In genomic region chr16:14309001-14309886, GRCh38 we compare ENCODE assay signal across 8 cellular contexts.
DNase-seq lines count a peak whose midpoint lies in the region; ATAC-seq and TF ChIP-seq lines count a peak whose summit lies in the region.

No MANE protein-coding gene starts in this region.

- peaks cover 68% of the 10 kb centered on the region for H3K4me1 ChIP-seq in ACC112 (ENCODE audit: control insufficient read depth, insufficient read depth, low read length, unreplicated experiment)

- H2AFZ ChIP-seq in ACC112 (ENCODE audit: low read length, unreplicated experiment) = no peak overlapping the region

- H3K36me3 ChIP-seq in ACC112 (ENCODE audit: insufficient read depth, low read length) (no peaks in the 10 kb centered on the region), WERI-Rb-1 (no peaks in the 10 kb centered on the region)

- H3K27me3 ChIP-seq in ACC112 (ENCODE audit: insufficient read depth, low read length) = no peaks in the 10 kb centered on the region
- H3K27me3 ChIP-seq in WERI-Rb-1 (ENCODE audit: insufficient read depth, low read depth, severe bottlenecking) = no peaks in the 10 kb centered on the region

- peak overlapping the region; percentile 82 for H3K27ac ChIP-seq in ACC112 (ENCODE audit: low read depth, low read length)
- H3K27ac ChIP-seq in WERI-Rb-1 = no peak overlapping the region

- no peaks in the 10 kb centered on the region for H3K9me3 ChIP-seq in WERI-Rb-1 (ENCODE audit: severe bottlenecking)

- H3K4me3 ChIP-seq in ACC112 (ENCODE audit: low read depth, low read length) (0 out of 2 replicates have a peak overlapping the region, but pooled peaks have one; percentile 53), WERI-Rb-1 (ENCODE audit: low read depth, low read length) (no peak overlapping the region)

- H3K27me3 Mint-ChIP-seq in activated T-cell treated with anti-CD3 and anti-CD28 coated beads, Interleukin-2, amount 50 U/mL, for 4 hours (ENCODE audit: low read depth) = peaks cover 4% of the 10 kb centered on the region

- no peaks in the 10 kb centered on the region for H3K9me3 Mint-ChIP-seq in activated T-cell treated with anti-CD3 and anti-CD28 coated beads, Interleukin-2, amount 50 U/mL, for 4 hours

- DNase-seq in activated T-cell treated with anti-CD3 and anti-CD28 coated beads, Interleukin-2, amount 50 U/mL, for 4 hours = no peak
- DNase-seq in kidney tubule cell (ENCODE audit: low spot score) (peak; percentile 56), WERI-Rb-1 (no peak), Kasumi-1 (lab: John Stamatoyannopoulos, UW) (no peak)

- no peak for TF ChIP-seq CTCF in WERI-Rb-1 (IDR thresholded peaks at IDR 0.05; ENCODE audit: low read depth, low read length)

- H3K4me1 Mint-ChIP-seq in activated T-cell treated with anti-CD3 and anti-CD28 coated beads, Interleukin-2, amount 50 U/mL, for 4 hours (ENCODE audit: low read depth) = peaks cover 21% of the 10 kb centered on the region

- ATAC-seq in GM19452 (IDR thresholded peaks at IDR 0.05; ENCODE audit: unreplicated experiment) (peak; percentile 37), GM18502 (IDR thresholded peaks at IDR 0.05; ENCODE audit: poor library complexity, unreplicated experiment) (no peak), HG03571 (IDR thresholded peaks at IDR 0.05; ENCODE audit: unreplicated experiment) (no peak)
- peak; percentile 51 to 68 for ATAC-seq in activated T-cell treated with anti-CD3 and anti-CD28 coated beads, Interleukin-2, amount 50 U/mL, for 4 hours

- peak overlapping the region; percentile 54 for H3K4me3 Mint-ChIP-seq in activated T-cell treated with anti-CD3 and anti-CD28 coated beads, Interleukin-2, amount 50 U/mL, for 4 hours

- no peaks in the 10 kb centered on the region for H3K36me3 Mint-ChIP-seq in activated T-cell treated with anti-CD3 and anti-CD28 coated beads, Interleukin-2, amount 50 U/mL, for 4 hours (ENCODE audit: insufficient read depth)

- H3K79me2 ChIP-seq in ACC112 (ENCODE audit: control insufficient read depth, insufficient read depth, low read length, unreplicated experiment) = peaks cover 91% of the 10 kb centered on the region

Comparison
In these comparisons a context has a peak if more than half of its experiments do, and no peak if none do; other contexts are left out.
1. ATAC-seq: peak in GM19452 (single experiment) and activated T-cell treated with anti-CD3 and anti-CD28 coated beads, Interleukin-2, amount 50 U/mL, for 4 hours (2 of 2); none in GM18502 (single experiment) and HG03571 (single experiment).